ENCODE assay signal across 17 cellular contexts in the genomic region with DNA sequence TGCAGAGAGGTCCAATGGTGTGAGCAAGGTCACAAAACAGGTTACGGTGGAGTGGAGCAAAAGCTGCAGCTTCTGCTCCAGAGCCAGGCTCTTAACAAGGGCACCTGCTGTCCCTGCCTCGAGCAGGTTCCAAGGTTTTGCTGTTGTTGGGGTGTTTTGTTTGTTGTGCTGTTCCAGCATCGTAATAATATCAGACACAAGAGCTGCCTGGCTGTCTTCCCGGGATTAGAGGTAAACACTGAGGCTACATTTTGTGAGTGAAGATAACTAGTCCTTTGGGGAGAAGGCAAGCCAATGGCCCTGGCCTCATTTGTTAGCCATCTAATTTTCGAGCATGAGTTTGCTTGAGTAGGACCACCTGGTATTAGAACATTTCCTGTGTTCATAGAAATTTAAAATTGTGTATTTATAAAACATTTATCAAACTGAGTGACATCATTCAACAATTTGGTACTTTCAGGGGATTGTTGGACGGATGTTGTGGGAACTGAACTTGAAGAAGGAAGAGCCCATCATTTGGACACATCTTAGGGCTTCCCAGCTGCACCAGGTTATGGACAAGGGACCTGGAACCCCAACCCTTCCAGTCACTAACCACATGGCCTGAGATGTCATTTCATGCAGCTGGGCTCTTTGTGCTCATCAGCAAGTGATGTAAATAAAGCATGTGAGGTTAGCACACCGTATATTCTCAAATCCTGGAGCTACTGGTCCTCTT.
A peak's percentile ranks its signal among the peaks of the same experiment; 100 is the strongest.
DNase-seq lines count a peak whose midpoint lies in the region; ATAC-seq and TF ChIP-seq lines count a peak whose summit lies in the region.
"Had no signal": no experiment of that assay in that cellular context is flagged by ENCODE, and none has a peak within 500 bp of the region (broad histone marks: within the 10 kb centered on the region; RNA-seq: fewer than 3 reads in every experiment).

No MANE protein-coding gene starts in this region.

- H3K36me3 ChIP-seq in testis (ENCODE audit: low read depth, missing control alignments) (no peaks in the 10 kb centered on the region), gastrocnemius medialis (no peaks in the 10 kb centered on the region)
- H3K36me3 ChIP-seq: BE2C had no signal

- H3K9me3 Mint-ChIP-seq in activated CD4-positive, alpha-beta T cell treated with anti-CD3 and anti-CD28 coated beads, Interleukin-2, amount 10 ng/mL, durations not matched to agents 24 days and 14 days = no peaks in the 10 kb centered on the region
- H3K9me3 Mint-ChIP-seq: HFFc6 had no signal

- H3K4me3 ChIP-seq in LNCaP clone FGC (ENCODE audit: low read depth, low read length) (no peak overlapping the region), testis (no peak overlapping the region), gastrocnemius medialis (no peak overlapping the region)

- ATAC-seq in HG03039 (IDR thresholded peaks at IDR 0.05; ENCODE audit: unreplicated experiment) = no peak
- no peak for ATAC-seq in gastrocnemius medialis

- DNase-seq in activated CD4-positive, alpha-beta T cell treated with anti-CD3 and anti-CD28 coated beads, Interleukin-2, amount 10 ng/mL, durations not matched to agents 24 days and 14 days = peak; percentile 33
- DNase-seq in activated CD4-positive, alpha-beta T cell treated with anti-CD3 and anti-CD28 coated beads for 4 hours = no peak
- peak; percentile 89 for DNase-seq in LNCaP clone FGC (ENCODE audit: low read depth)
- DNase-seq in NCI-H2196 treated with DMSO at 0.1 percent for 48 hours (lab: John Stamatoyannopoulos, UW; ENCODE audit: unreplicated experiment) = peak; percentile 67
- DNase-seq in testis = peak; percentile 35
- no peak for DNase-seq in gastrocnemius medialis
- DNase-seq in ecto neural progenitor cell (ENCODE audit: low spot score) = no peak
- DNase-seq: BE2C; Caco-2; CD4-positive, CD25-positive, alpha-beta regulatory T cell; H7; HFFc6; NCI-H2227 treated with DMSO at 0.1 percent for 48 hours; NCI-H526; SK-N-SH had no signal

- H3K27ac ChIP-seq in testis (no peak overlapping the region), gastrocnemius medialis (no peak overlapping the region)
- H3K27ac ChIP-seq: KMS-11 had no signal

- H3K4me1 Mint-ChIP-seq in activated CD4-positive, alpha-beta T cell treated with anti-CD3 and anti-CD28 coated beads, Interleukin-2, amount 10 ng/mL, durations not matched to agents 24 days and 14 days = no peaks in the 10 kb centered on the region
- H3K4me1 Mint-ChIP-seq: CD4-positive, CD25-positive, alpha-beta regulatory T cell had no signal

- WGBS in testis, 2 donors = 59 to 77% methylated on average over 7 of the region's 7 CpGs

- in situ Hi-C loops in gastrocnemius medialis (cut with MboI; ENCODE audit: low sequenced_read_pairs in 4 of 4) = no loop called here

- no peak overlapping the region for H3K27ac Mint-ChIP-seq in activated CD4-positive, alpha-beta T cell treated with anti-CD3 and anti-CD28 coated beads, Interleukin-2, amount 10 ng/mL, durations not matched to agents 24 days and 14 days
- H3K27ac Mint-ChIP-seq: CD4-positive, CD25-positive, alpha-beta regulatory T cell; HFFc6 had no signal

- H3K27me3 Mint-ChIP-seq in activated CD4-positive, alpha-beta T cell treated with anti-CD3 and anti-CD28 coated beads, Interleukin-2, amount 10 ng/mL, durations not matched to agents 24 days and 14 days = no peaks in the 10 kb centered on the region
- H3K27me3 Mint-ChIP-seq: CD4-positive, CD25-positive, alpha-beta regulatory T cell had no signal

- no peaks in the 10 kb centered on the region for H3K27me3 ChIP-seq in testis
- no peaks in the 10 kb centered on the region for H3K27me3 ChIP-seq in gastrocnemius medialis
- H3K27me3 ChIP-seq: BE2C had no signal

- H3K9me3 ChIP-seq in testis (no peaks in the 10 kb centered on the region), gastrocnemius medialis (no peaks in the 10 kb centered on the region)
- H3K9me3 ChIP-seq: BE2C, Caco-2, SK-N-SH had no signal

- no peak for TF ChIP-seq CTCF in LNCaP clone FGC (IDR thresholded peaks at IDR 0.05; ENCODE audit: control insufficient read depth, extremely low read depth, insufficient read depth)
- TF ChIP-seq CTCF in testis (IDR thresholded peaks at IDR 0.05) = no peak
- TF ChIP-seq CTCF in gastrocnemius medialis (IDR thresholded peaks at IDR 0.05 in 4 of 5, conservative IDR thresholded peaks at IDR 0.05 in 1 of 5) = no peak

- no peak overlapping the region for H3K4me3 Mint-ChIP-seq in activated CD4-positive, alpha-beta T cell treated with anti-CD3 and anti-CD28 coated beads, Interleukin-2, amount 10 ng/mL, durations not matched to agents 24 days and 14 days
- H3K4me3 Mint-ChIP-seq: CD4-positive, CD25-positive, alpha-beta regulatory T cell; HFFc6 had no signal

- TF ChIP-seq POLR2A in testis (IDR thresholded peaks at IDR 0.05) (no peak), gastrocnemius medialis (IDR thresholded peaks at IDR 0.05) (no peak)

- intact Hi-C loops in activated CD4-positive, alpha-beta T cell treated with anti-CD3 and anti-CD28 coated beads, Interleukin-2, amount 10 ng/mL, durations not matched to agents 24 days and 14 days (cut with micrococcal nuclease) = no loop called here
- intact Hi-C loops in testis (cut with DNase I; ENCODE audit: low total_unique reads) (no loop called here), gastrocnemius medialis (cut with DNase I; ENCODE audit: low total_unique reads) (no loop called here)

- H3K4me1 ChIP-seq in testis = no peaks in the 10 kb centered on the region
- no peaks in the 10 kb centered on the region for H3K4me1 ChIP-seq in gastrocnemius medialis
- H3K4me1 ChIP-seq: BE2C, Caco-2 had no signal

- no peaks in the 10 kb centered on the region for H3K36me3 Mint-ChIP-seq in activated CD4-positive, alpha-beta T cell treated with anti-CD3 and anti-CD28 coated beads, Interleukin-2, amount 10 ng/mL, durations not matched to agents 24 days and 14 days (ENCODE audit: low read depth)
- H3K36me3 Mint-ChIP-seq: CD4-positive, CD25-positive, alpha-beta regulatory T cell had no signal

Comparison
In these comparisons a context has a peak if more than half of its experiments do, and no peak if none do; other contexts are left out.
1. DNase-seq: peak in activated CD4-positive, alpha-beta T cell treated with anti-CD3 and anti-CD28 coated beads, Interleukin-2, amount 10 ng/mL, durations not matched to agents 24 days and 14 days (single experiment), LNCaP clone FGC (single experiment), NCI-H2196 treated with DMSO at 0.1 percent for 48 hours (single experiment) and testis (single experiment); none in activated CD4-positive, alpha-beta T cell treated with anti-CD3 and anti-CD28 coated beads for 4 hours (0 of 2), gastrocnemius medialis (0 of 2) and ecto neural progenitor cell (single experiment).